Comparison of ENCODE assay signal across 13 cellular contexts in genomic region chr11:67440229-67441081, GRCh38. TPM values are rescaled to one million over a fixed set of nuclear protein-coding genes. Genes with fewer than 3 reads are reported as not detected.
DNase-seq lines count a peak whose midpoint lies in the region; ATAC-seq, FAIRE-seq and TF ChIP-seq lines count a peak whose summit lies in the region.
"Had no signal": no experiment of that assay in that cellular context is flagged by ENCODE, and none has a peak within 500 bp of the region (broad histone marks: within the 10 kb centered on the region; RNA-seq: fewer than 3 reads in every experiment).

No MANE protein-coding gene starts in this region.

- POLR2A ChIA-PET in CD8-positive, alpha-beta T cell (lab: Charles Lee), result interaction anchor here (1.0 to 13.3 kb wide), 10 partner anchors 8 to 44 kb away, joined by 3 to 317 read pairs (median 8); partner anchors contain the start of genes AIP, CARNS1, PPP1CA and TBC1D10C
- POLR2A ChIA-PET in K562 (lab: Yijun Ruan, JAX), result interaction anchor here (0.5 to 1.2 kb wide), 6 partner anchors 11 to 359 kb away, joined by 3 to 4 read pairs (median 3); partner anchors contain the start of gene TBC1D10C

- no TSS peak for BruUV-seq in K562 (replicated peaks; lab: Mats Ljungman, UMichigan)

- 88% methylated on average over 10 of the region's 17 CpGs for WGBS in K562 (ENCODE audit: insufficient coverage, low coverage, missing lambda C conversion rate)

- H3K27me3 ChIP-seq in CD8-positive, alpha-beta T cell (ENCODE audit: insufficient read depth, low read length), result no peaks in the 10 kb centered on the region
- H3K27me3 ChIP-seq in Loucy (ENCODE audit: insufficient read depth, low read length, poor library complexity, severe bottlenecking) (no peaks in the 10 kb centered on the region), K562 (ENCODE audit: control insufficient read depth in 2 of 2, insufficient read depth in 2 of 2, low read length in 2 of 2) (no peaks in the 10 kb centered on the region), osteoblast (ENCODE audit: insufficient read depth, low read length) (no peaks in the 10 kb centered on the region), foreskin keratinocyte (no peaks in the 10 kb centered on the region)

- peaks cover 64% of the 10 kb centered on the region for H3K4me1 ChIP-seq in CD8-positive, alpha-beta T cell (ENCODE audit: insufficient read depth, low read length)
- peaks cover 32% of the 10 kb centered on the region for H3K4me1 ChIP-seq in Loucy (ENCODE audit: insufficient read depth, low read length, poor library complexity, severe bottlenecking)
- peaks cover 21 to 90% of the 10 kb centered on the region in 2 experiments for H3K4me1 ChIP-seq in K562 (replicated peaks in 1 of 2; ENCODE audit: control insufficient read depth in 2 of 2, insufficient read depth in 2 of 2, low read length in 2 of 2)
- H3K4me1 ChIP-seq in osteoblast (ENCODE audit: insufficient read depth, low read length), result peaks cover 7% of the 10 kb centered on the region
- H3K4me1 ChIP-seq in foreskin keratinocyte, result no peaks in the 10 kb centered on the region

- intact Hi-C loops in CD8-positive, alpha-beta T cell (cut with DNase I, micrococcal nuclease), result no loop called here
- intact Hi-C loops in K562 (cut with micrococcal nuclease), result no loop called here

- peak overlapping the region; percentile 34 for H3K27ac ChIP-seq in CD8-positive, alpha-beta T cell (ENCODE audit: low read depth, low read length)
- H3K27ac ChIP-seq in K562 (ENCODE audit: extremely low read depth, low read depth, low read length) (no peak overlapping the region), osteoblast (ENCODE audit: low read depth, low read length) (no peak overlapping the region), foreskin keratinocyte (no peak overlapping the region)

- H3F3A ChIP-seq in Loucy (ENCODE audit: low read depth), result 0 out of 2 replicates have a peak, but pooled peaks cover 2% of the 10 kb centered on the region

- no peak overlapping the region for H2AFZ ChIP-seq in Loucy (ENCODE audit: low read length)
- H2AFZ ChIP-seq in K562 (ENCODE audit: low read depth, low read length), result no peak overlapping the region
- no peak overlapping the region for H2AFZ ChIP-seq in osteoblast (ENCODE audit: low read length)

- H3K4me2 ChIP-seq in Loucy (ENCODE audit: low read depth, low read length, poor library complexity, severe bottlenecking) (peak overlapping the region; percentile 90), K562 (ENCODE audit: insufficient read depth, low read length) (no peak overlapping the region), osteoblast (ENCODE audit: insufficient read depth, low read length) (no peak overlapping the region)

- FAIRE-seq in K562 (lab: Jason Lieb, UNC), result no peak

- CTCF ChIA-PET in CD8-positive, alpha-beta T cell (lab: Charles Lee), result no interaction called here
- CTCF ChIA-PET in K562 (lab: Yijun Ruan, JAX; ENCODE audit: low intra/inter-chr PET ratio), result no interaction called here

- no peak for TF ChIP-seq EP300 in K562 (IDR thresholded peaks at IDR 0.05; ENCODE audit: low read length)

- peaks cover 48% of the 10 kb centered on the region for H3K79me2 ChIP-seq in Loucy (ENCODE audit: insufficient read depth, low read length)
- H3K79me2 ChIP-seq in K562 (ENCODE audit: control insufficient read depth, insufficient read depth, low read length), result peaks cover 13% of the 10 kb centered on the region
- peaks cover 18% of the 10 kb centered on the region for H3K79me2 ChIP-seq in osteoblast (ENCODE audit: insufficient read depth, low read length)

- H4K20me1 ChIP-seq in Loucy (ENCODE audit: insufficient read depth, low read length, poor library complexity, severe bottlenecking) (peaks cover 14% of the 10 kb centered on the region), K562 (replicated peaks; ENCODE audit: control insufficient read depth, insufficient read depth, low read length) (no peaks in the 10 kb centered on the region), osteoblast (ENCODE audit: insufficient read depth, low read length) (peaks cover 10% of the 10 kb centered on the region)

- no peaks in the 10 kb centered on the region for H3K9me2 ChIP-seq in Loucy (replicated peaks; ENCODE audit: low read depth, low read length)

- ATAC-seq in CD8-positive, alpha-beta T cell, result no peak
- no peak for ATAC-seq in K562
- no peak for ATAC-seq in GM21526 (IDR thresholded peaks at IDR 0.05; ENCODE audit: low FRiP score, unreplicated experiment)
- no peak for ATAC-seq in foreskin keratinocyte
- no peak for ATAC-seq in GM21381 (IDR thresholded peaks at IDR 0.05; ENCODE audit: unreplicated experiment)
- ATAC-seq: right cardiac atrium had no signal

- TF ChIP-seq RAD21 in K562 (CRISPR knock-in tag; conservative IDR thresholded peaks at IDR 0.05 in 1 of 2, IDR thresholded peaks at IDR 0.05 in 1 of 2), result no peak

- peaks cover 64% of the 10 kb centered on the region for H3K4me1 Mint-ChIP-seq in CD8-positive, alpha-beta T cell (ENCODE audit: low read depth)

- in situ Hi-C loops in K562 (cut with MboI), result no loop called here

- H3K27ac Mint-ChIP-seq in CD8-positive, alpha-beta T cell, result peak overlapping the region; percentile 94

- peak; percentile 32; the same call in 1 of the 2 replicates for TF ChIP-seq POLR2A in K562 (conservative IDR thresholded peaks at IDR 0.05)

- no peak overlapping the region for H3K9ac ChIP-seq in Loucy (ENCODE audit: low read depth, low read length, poor library complexity, severe bottlenecking)
- peak overlapping the region in 1 of 2 experiments; percentile 73; a peak in 2 of 4 replicates for H3K9ac ChIP-seq in K562 (ENCODE audit: insufficient read depth in 1 of 2, low read depth in 2 of 2, low read length in 2 of 2)

- TF ChIP-seq CTCF in CD8-positive, alpha-beta T cell (IDR thresholded peaks at IDR 0.05), result no peak
- no peak for TF ChIP-seq CTCF in Loucy (conservative IDR thresholded peaks at IDR 0.05; ENCODE audit: low read length)
- no peak for TF ChIP-seq CTCF in K562 (IDR thresholded peaks at IDR 0.05 in 2 of 3, conservative IDR thresholded peaks at IDR 0.05 in 1 of 3; ENCODE audit: insufficient read depth in 2 of 3, low read depth in 1 of 3, low read length in 3 of 3)
- no peak for TF ChIP-seq CTCF in osteoblast (IDR thresholded peaks at IDR 0.05; ENCODE audit: extremely low read depth, low read depth, low read length)
- no peak for TF ChIP-seq CTCF in foreskin keratinocyte (conservative IDR thresholded peaks at IDR 0.05)

- no peaks in the 10 kb centered on the region for H3K27me3 Mint-ChIP-seq in CD8-positive, alpha-beta T cell (ENCODE audit: low read depth)

- peaks cover 6% of the 10 kb centered on the region for H3K36me3 ChIP-seq in CD8-positive, alpha-beta T cell (ENCODE audit: insufficient read depth, low read length)
- H3K36me3 ChIP-seq in Loucy (ENCODE audit: insufficient read depth, low read length) (peaks cover 5% of the 10 kb centered on the region; the same call in 1 of the 2 replicates), K562 (ENCODE audit: control insufficient read depth, insufficient read depth, low read length) (peaks cover 59% of the 10 kb centered on the region; the same call in 2 of the 3 replicates), osteoblast (ENCODE audit: insufficient read depth, low read length) (peaks cover 13% of the 10 kb centered on the region)

- H3K4me3 Mint-ChIP-seq in CD8-positive, alpha-beta T cell, result peak overlapping the region; percentile 89

- peak overlapping the region; percentile 24 for H3K4me3 ChIP-seq in CD8-positive, alpha-beta T cell (ENCODE audit: low read depth, low read length)
- H3K4me3 ChIP-seq in Loucy (ENCODE audit: low read length, poor library complexity, severe bottlenecking), result no peak overlapping the region
- no peak overlapping the region for H3K4me3 ChIP-seq in K562
- no peak overlapping the region for H3K4me3 ChIP-seq in osteoblast (ENCODE audit: insufficient read depth, low read length)

- peaks cover 17% of the 10 kb centered on the region for H3K36me3 Mint-ChIP-seq in CD8-positive, alpha-beta T cell

- peaks cover 4% of the 10 kb centered on the region for H3K9me1 ChIP-seq in K562 (ENCODE audit: control insufficient read depth, insufficient read depth, low read length)

- no peaks in the 10 kb centered on the region for H3K9me3 ChIP-seq in CD8-positive, alpha-beta T cell (ENCODE audit: low read length)
- H3K9me3 ChIP-seq in Loucy (ENCODE audit: insufficient read depth, low read depth, low read length), result no peaks in the 10 kb centered on the region
- H3K9me3 ChIP-seq in K562 (replicated peaks; ENCODE audit: control insufficient read depth, insufficient read depth, low read depth, low read length), result no peaks in the 10 kb centered on the region
- no peaks in the 10 kb centered on the region for H3K9me3 ChIP-seq in osteoblast (ENCODE audit: low read depth, low read length)

- no peaks in the 10 kb centered on the region for H3K9me3 Mint-ChIP-seq in CD8-positive, alpha-beta T cell

- no peak for DNase-seq in CD8-positive, alpha-beta T cell
- DNase-seq in K562 (ENCODE audit: extremely low read depth in 1 of 4, low spot score in 3 of 4), result no peak
- DNase-seq in osteoblast (ENCODE audit: insufficient read length, low spot score, missing footprints), result peak; percentile 90
- DNase-seq in SIG-M5 treated with dmso at 0.1 percent for 504 hours (lab: John Stamatoyannopoulos, UW; ENCODE audit: unreplicated experiment), result no peak
- DNase-seq in foreskin keratinocyte, result no peak
- DNase-seq: cerebellar nuclear complex, NCI-H2171 treated with DMSO at 0.1 percent for 48 hours, SHP77 had no signal

RNA-seq across cellular contexts. Expression of gene CORO1B, which starts 2.8 kb away (rescaled TPM):
- 1 to 10 TPM; 7.5 to 9.3 TPM for total RNA-seq in CD8-positive, alpha-beta T cell
- 31.2 and 107 TPM in 2 replicates for total RNA-seq in K562 (2011; cell fraction: chromatin; rRNA removed; ENCODE audit: low replicate concordance)
- total RNA-seq in K562 (2011; cell fraction: nucleolus; rRNA removed), result 111 and 119 TPM in 2 replicates
- total RNA-seq in K562 (2011; cell fraction: nucleoplasm; rRNA removed), result 33.6 and 41.0 TPM in 2 replicates
- total RNA-seq in K562 (2014; rRNA removed) (120 and 167 TPM in 2 replicates), K562 (2014; rRNA removed; fragmentation: Illumina TruSeq; extraction: Trizol) (5.2 and 14.6 TPM in 2 replicates), K562 (2015; rRNA removed; fragmentation: Illumina TruSeq; extraction: Trizol) (73.6 and 73.9 TPM in 2 replicates), K562 (2021) (98.1 and 107 TPM in 2 replicates), osteoblast (137 and 140 TPM in 2 replicates), foreskin keratinocyte (68.6 and 71.0 TPM in 2 replicates)
- polyA plus RNA-seq in K562 (2011; rRNA removed) (45.1 and 84.3 TPM in 2 replicates), K562 (2014; fragmentation: Illumina TruSeq; extraction: Trizol) (66.3 and 93.6 TPM in 2 replicates), K562 (2014; fragmentation: Nextera tagmentation; extraction: Ambion mirVana) (1 to 10 TPM in 1 of 2 experiments, under 1 TPM in 1; 0.23 to 1.0 TPM), K562 (2014; rRNA removed) (87.8 and 98.1 TPM in 2 replicates), foreskin keratinocyte (89.8 and 92.4 TPM in 2 replicates)
- polyA plus RNA-seq in K562 (2011; cell fraction: cytosol; rRNA removed), result 89.0 and 162 TPM in 2 replicates
- polyA plus RNA-seq in K562 (2011; cell fraction: nucleus; rRNA removed), result 134 and 224 TPM in 2 replicates
- polyA plus RNA-seq in K562 (2012), result 82.1 and 171 TPM in 2 replicates
- polyA minus RNA-seq in K562 (2011; rRNA and poly(A)+ RNA removed), result 26.3 and 36.5 TPM in 2 replicates
- 64.5 and 70.8 TPM in 2 replicates for polyA minus RNA-seq in K562 (2011; cell fraction: cytosol; rRNA and poly(A)+ RNA removed)
- polyA minus RNA-seq in K562 (2011; cell fraction: nucleus; rRNA and poly(A)+ RNA removed), result 51.2 and 64.8 TPM in 2 replicates

RNA-seq across cellular contexts. Expression of gene PTPRCAP, which starts 3.0 kb away (rescaled TPM):
- 100 to 1,000 TPM; 138 to 144 TPM for total RNA-seq in CD8-positive, alpha-beta T cell
- total RNA-seq in K562 (2011; cell fraction: chromatin; rRNA removed; ENCODE audit: low replicate concordance), result 2.2 and 10.5 TPM in 2 replicates
- 8.8 and 10.2 TPM in 2 replicates for total RNA-seq in K562 (2011; cell fraction: nucleolus; rRNA removed)
- total RNA-seq in K562 (2011; cell fraction: nucleoplasm; rRNA removed), result 1.9 and 2.4 TPM in 2 replicates
- total RNA-seq in K562 (2014; rRNA removed) (0.45 and 1.9 TPM in 2 replicates), K562 (2014; rRNA removed; fragmentation: Illumina TruSeq; extraction: Trizol) (not detected in 2 replicates), K562 (2015; rRNA removed; fragmentation: Illumina TruSeq; extraction: Trizol) (0.22 and 0.49 TPM in 2 replicates), K562 (2021) (1.1 and 1.5 TPM in 2 replicates), osteoblast (under 0.01 and 0.36 TPM in 2 replicates), foreskin keratinocyte (0.32 and 0.61 TPM in 2 replicates)
- polyA plus RNA-seq in K562 (2011; rRNA removed) (0.51 and 0.64 TPM in 2 replicates), K562 (2014; fragmentation: Illumina TruSeq; extraction: Trizol) (not detected in 2 replicates), K562 (2014; fragmentation: Nextera tagmentation; extraction: Ambion mirVana) (not detected), K562 (2014; rRNA removed) (0.85 and 2.0 TPM in 2 replicates), foreskin keratinocyte (0.29 and 0.69 TPM in 2 replicates)
- polyA plus RNA-seq in K562 (2011; cell fraction: cytosol; rRNA removed), result 0.41 and 2.2 TPM in 2 replicates
- polyA plus RNA-seq in K562 (2011; cell fraction: nucleus; rRNA removed), result 10.9 and 26.0 TPM in 2 replicates
- 1.5 and 3.4 TPM in 2 replicates for polyA plus RNA-seq in K562 (2012)
- 0.18 and 0.21 TPM in 2 replicates for polyA minus RNA-seq in K562 (2011; rRNA and poly(A)+ RNA removed)
- polyA minus RNA-seq in K562 (2011; cell fraction: cytosol; rRNA and poly(A)+ RNA removed), result not detected in 2 replicates
- polyA minus RNA-seq in K562 (2011; cell fraction: nucleus; rRNA and poly(A)+ RNA removed), result 1.4 and 3.2 TPM in 2 replicates

RNA-seq across cellular contexts. Expression of gene GPR152, which starts 12.1 kb away (rescaled TPM):
- total RNA-seq in CD8-positive, alpha-beta T cell, result not detected
- total RNA-seq in K562 (2011; cell fraction: chromatin; rRNA removed; ENCODE audit: low replicate concordance), result not detected in 2 replicates
- total RNA-seq in K562 (2011; cell fraction: nucleolus; rRNA removed), result not detected in 2 replicates
- not detected in 2 replicates for total RNA-seq in K562 (2011; cell fraction: nucleoplasm; rRNA removed)
- not detected in 2 replicates for total RNA-seq in K562 (2014; rRNA removed)
- total RNA-seq in K562 (2014; rRNA removed; fragmentation: Illumina TruSeq; extraction: Trizol), result not detected in 2 replicates
- total RNA-seq in K562 (2015; rRNA removed; fragmentation: Illumina TruSeq; extraction: Trizol), result not detected in 2 replicates
- total RNA-seq in K562 (2021), result not detected in 2 replicates
- polyA plus RNA-seq in K562 (2011; rRNA removed), result not detected in 2 replicates
- polyA plus RNA-seq in K562 (2011; cell fraction: cytosol; rRNA removed), result not detected in 2 replicates
- not detected in 2 replicates for polyA plus RNA-seq in K562 (2011; cell fraction: nucleus; rRNA removed)
- polyA plus RNA-seq in K562 (2012), result not detected in 2 replicates
- polyA plus RNA-seq in K562 (2014; fragmentation: Illumina TruSeq; extraction: Trizol), result not detected in 2 replicates
- polyA plus RNA-seq in K562 (2014; fragmentation: Nextera tagmentation; extraction: Ambion mirVana), result not detected
- polyA plus RNA-seq in K562 (2014; rRNA removed), result not detected in 2 replicates
- polyA minus RNA-seq in K562 (2011; rRNA and poly(A)+ RNA removed), result not detected in 2 replicates
- polyA minus RNA-seq in K562 (2011; cell fraction: cytosol; rRNA and poly(A)+ RNA removed), result not detected in 2 replicates
- not detected in 2 replicates for polyA minus RNA-seq in K562 (2011; cell fraction: nucleus; rRNA and poly(A)+ RNA removed)
- total RNA-seq in osteoblast, result not detected in 2 replicates
- total RNA-seq in foreskin keratinocyte, result not detected in 2 replicates
- polyA plus RNA-seq in foreskin keratinocyte, result not detected in 2 replicates
- total RNA-seq: lung microvascular endothelial cell, right cardiac atrium had no signal
- polyA plus RNA-seq: right cardiac atrium had no signal

RNA-seq across cellular contexts. Expression of gene RPS6KB2, which starts 12.2 kb away (rescaled TPM):
- total RNA-seq in CD8-positive, alpha-beta T cell, result 10 to 100 TPM; 71.8 to 76.2 TPM
- total RNA-seq in K562 (2011; cell fraction: chromatin; rRNA removed; ENCODE audit: low replicate concordance), result 106 and 334 TPM in 2 replicates
- 232 and 293 TPM in 2 replicates for total RNA-seq in K562 (2011; cell fraction: nucleolus; rRNA removed)
- 151 and 161 TPM in 2 replicates for total RNA-seq in K562 (2011; cell fraction: nucleoplasm; rRNA removed)
- total RNA-seq in K562 (2014; rRNA removed), result 115 and 132 TPM in 2 replicates
- total RNA-seq in K562 (2014; rRNA removed; fragmentation: Illumina TruSeq; extraction: Trizol), result 23.8 and 33.6 TPM in 2 replicates
- 73.0 and 74.5 TPM in 2 replicates for total RNA-seq in K562 (2015; rRNA removed; fragmentation: Illumina TruSeq; extraction: Trizol)
- 98.8 and 101 TPM in 2 replicates for total RNA-seq in K562 (2021)
- polyA plus RNA-seq in K562 (2011; rRNA removed), result 75.5 and 82.6 TPM in 2 replicates
- 85.9 and 172 TPM in 2 replicates for polyA plus RNA-seq in K562 (2011; cell fraction: cytosol; rRNA removed)
- 259 and 345 TPM in 2 replicates for polyA plus RNA-seq in K562 (2011; cell fraction: nucleus; rRNA removed)
- polyA plus RNA-seq in K562 (2012), result 64.6 and 80.7 TPM in 2 replicates
- polyA plus RNA-seq in K562 (2014; fragmentation: Illumina TruSeq; extraction: Trizol), result 84.2 and 101 TPM in 2 replicates
- polyA plus RNA-seq in K562 (2014; fragmentation: Nextera tagmentation; extraction: Ambion mirVana), result 1 to 10 TPM in 1 of 2 experiments, under 1 TPM in 1; 0.42 to 3.1 TPM
- polyA plus RNA-seq in K562 (2014; rRNA removed), result 122 and 132 TPM in 2 replicates
- polyA minus RNA-seq in K562 (2011; rRNA and poly(A)+ RNA removed), result 44.1 and 67.9 TPM in 2 replicates
- 44.3 and 51.4 TPM in 2 replicates for polyA minus RNA-seq in K562 (2011; cell fraction: cytosol; rRNA and poly(A)+ RNA removed)
- polyA minus RNA-seq in K562 (2011; cell fraction: nucleus; rRNA and poly(A)+ RNA removed), result 68.7 and 72.5 TPM in 2 replicates
- total RNA-seq in osteoblast, result 33.9 and 36.9 TPM in 2 replicates
- 68.8 and 76.4 TPM in 2 replicates for total RNA-seq in foreskin keratinocyte
- 77.5 and 91.5 TPM in 2 replicates for polyA plus RNA-seq in foreskin keratinocyte

RNA-seq across cellular contexts. Expression of gene CABP4, which starts 14.7 kb away (rescaled TPM):
- 1 to 10 TPM; 5.0 to 5.2 TPM for total RNA-seq in CD8-positive, alpha-beta T cell
- total RNA-seq in K562 (2011; cell fraction: chromatin; rRNA removed; ENCODE audit: low replicate concordance), result not detected in 2 replicates
- 0.92 TPM in 1 of 2 replicates, not detected in the other for total RNA-seq in K562 (2011; cell fraction: nucleolus; rRNA removed)
- total RNA-seq in K562 (2011; cell fraction: nucleoplasm; rRNA removed), result 1.0 TPM in 1 of 2 replicates, not detected in the other
- total RNA-seq in K562 (2014; rRNA removed) (not detected in 2 replicates), K562 (2014; rRNA removed; fragmentation: Illumina TruSeq; extraction: Trizol) (not detected in 2 replicates), K562 (2015; rRNA removed; fragmentation: Illumina TruSeq; extraction: Trizol) (0.11 TPM in 1 of 2 replicates, not detected in the other), K562 (2021) (not detected in 2 replicates), osteoblast (not detected in 2 replicates), foreskin keratinocyte (not detected in 2 replicates)
- polyA plus RNA-seq in K562 (2011; rRNA removed) (0.08 TPM in 1 of 2 replicates, not detected in the other), K562 (2014; fragmentation: Illumina TruSeq; extraction: Trizol) (not detected in 2 replicates), K562 (2014; fragmentation: Nextera tagmentation; extraction: Ambion mirVana) (not detected), K562 (2014; rRNA removed) (not detected in 2 replicates), foreskin keratinocyte (not detected in 2 replicates)
- 0.16 TPM in 1 of 2 replicates, not detected in the other for polyA plus RNA-seq in K562 (2011; cell fraction: cytosol; rRNA removed)
- 0.26 TPM in 1 of 2 replicates, not detected in the other for polyA plus RNA-seq in K562 (2011; cell fraction: nucleus; rRNA removed)
- 0.14 and 0.20 TPM in 2 replicates for polyA plus RNA-seq in K562 (2012)
- not detected in 2 replicates for polyA minus RNA-seq in K562 (2011; rRNA and poly(A)+ RNA removed)
- polyA minus RNA-seq in K562 (2011; cell fraction: cytosol; rRNA and poly(A)+ RNA removed), result not detected in 2 replicates
- polyA minus RNA-seq in K562 (2011; cell fraction: nucleus; rRNA and poly(A)+ RNA removed), result not detected in 2 replicates

Comparison
In these comparisons a context has a peak if more than half of its experiments do, and no peak if none do; other contexts are left out.
1. RNA of gene PTPRCAP, which starts 3.0 kb away (total RNA-seq): 138 to 144 TPM in CD8-positive, alpha-beta T cell; 0.22 to 10.5 TPM in K562, under 0.01 to 0.36 TPM in osteoblast and 0.32 to 0.61 TPM in foreskin keratinocyte; every median in the first group is over 10 times any median in the second.